ENCODE assay signal across 17 cellular contexts in genomic region chr10:22978918-22979317, GRCh38. TPM values are rescaled to one million over a fixed set of nuclear protein-coding genes. Genes with fewer than 3 reads are reported as not detected.
DNase-seq lines count a peak whose midpoint lies in the region; ATAC-seq and TF ChIP-seq lines count a peak whose summit lies in the region.
"Had no signal": no experiment of that assay in that cellular context is flagged by ENCODE, and none has a peak within 500 bp of the region (broad histone marks: within the 10 kb centered on the region; RNA-seq: fewer than 3 reads in every experiment).

No MANE protein-coding gene starts in this region.

- no peak overlapping the region for H2AFZ ChIP-seq in osteoblast (ENCODE audit: low read length)
- H2AFZ ChIP-seq: GM23248 had no signal

- no peaks in the 10 kb centered on the region for H3K9me3 ChIP-seq in osteoblast (ENCODE audit: low read depth, low read length)

- no peak overlapping the region for H3K4me2 ChIP-seq in osteoblast (ENCODE audit: insufficient read depth, low read length)

- peak in 2 of 3 experiments; percentile 29 to 82 for DNase-seq in NCI-H1417 (lab: John Stamatoyannopoulos, UW)
- no peak for DNase-seq in NCI-H1417 treated with DMSO at 0.1 percent for 48 hours (lab: John Stamatoyannopoulos, UW)
- DNase-seq in NCI-H748 (lab: John Stamatoyannopoulos, UW; ENCODE audit: unreplicated experiment), result peak; percentile 88
- DNase-seq in caudate nucleus (lab: John Stamatoyannopoulos, UW), result no peak
- no peak for DNase-seq in osteoblast (ENCODE audit: insufficient read length, low spot score, missing footprints)
- DNase-seq: ACHN; CD4-positive, alpha-beta T cell; DMS79; GM23248; H9 had no signal

- no peaks in the 10 kb centered on the region for H3K36me3 ChIP-seq in osteoblast (ENCODE audit: insufficient read depth, low read length)

- H3K79me2 ChIP-seq in osteoblast (ENCODE audit: insufficient read depth, low read length), result no peaks in the 10 kb centered on the region

- TF ChIP-seq CTCF in osteoblast (IDR thresholded peaks at IDR 0.05; ENCODE audit: extremely low read depth, low read depth, low read length), result no peak

- H4K20me1 ChIP-seq in osteoblast (ENCODE audit: insufficient read depth, low read length), result no peaks in the 10 kb centered on the region

- no peak overlapping the region for H3K4me3 ChIP-seq in osteoblast (ENCODE audit: insufficient read depth, low read length)
- H3K4me3 ChIP-seq: GM23248 had no signal

- peaks cover 5% of the 10 kb centered on the region for H3K27me3 ChIP-seq in osteoblast (ENCODE audit: insufficient read depth, low read length)

- H3K27ac ChIP-seq in caudate nucleus (ENCODE audit: low read depth, low read length), result peak overlapping the region; percentile 65
- no peak overlapping the region for H3K27ac ChIP-seq in osteoblast (ENCODE audit: low read depth, low read length)
- H3K27ac ChIP-seq: 22Rv1, GM23248, HL-60 had no signal

- no peaks in the 10 kb centered on the region for H3K4me1 ChIP-seq in osteoblast (ENCODE audit: insufficient read depth, low read length)

- ATAC-seq in GM18498 (IDR thresholded peaks at IDR 0.05; ENCODE audit: unreplicated experiment), result no peak
- ATAC-seq in HG02852 (IDR thresholded peaks at IDR 0.05; ENCODE audit: unreplicated experiment), result no peak
- no peak for ATAC-seq in GM21576 (IDR thresholded peaks at IDR 0.05; ENCODE audit: unreplicated experiment)

RNA-seq across cellular contexts. Expression of gene ARMC3, which starts 51.1 kb away (rescaled TPM):
- total RNA-seq in osteoblast, result under 0.01 TPM in 1 of 2 replicates, not detected in the other
- total RNA-seq: B cell; CD4-positive, alpha-beta T cell; G401; GM23248 had no signal

Comparison
In these comparisons a context has a peak if more than half of its experiments do, and no peak if none do; other contexts are left out.
1. DNase-seq: peak in NCI-H1417 (2 of 3) and NCI-H748 (single experiment); none in NCI-H1417 treated with DMSO at 0.1 percent for 48 hours (single experiment), caudate nucleus (0 of 61) and osteoblast (single experiment).